ENCODE assay signal across 8 cellular contexts in genomic region chr2:180979086-180979934, GRCh38. TPM values are rescaled to one million over a fixed set of nuclear protein-coding genes. Genes with fewer than 3 reads are reported as not detected.
DNase-seq lines count a peak whose midpoint lies in the region; ATAC-seq and TF ChIP-seq lines count a peak whose summit lies in the region.

No MANE protein-coding gene starts in this region.

- intact Hi-C loops in dendritic cell treated with granulocyte-macrophage colony-stimulating factor and Interleukin-4, amounts not matched to agents 40 ng/mL and 50 ng/mL, for 4 days (cut with micrococcal nuclease), result no loop called here

- TF ChIP-seq POLR2A in Peyer's patch (IDR thresholded peaks at IDR 0.05), result no peak

- peak overlapping the region; percentile 59 for H3K9ac ChIP-seq in ES-I3 (ENCODE audit: low read depth, low read length)

- peaks cover 24% of the 10 kb centered on the region for H3K4me1 Mint-ChIP-seq in dendritic cell treated with granulocyte-macrophage colony-stimulating factor and Interleukin-4, amounts not matched to agents 40 ng/mL and 50 ng/mL, for 4 days (ENCODE audit: low read depth)

- DNase-seq in Peyer's patch (no peak), myocyte (ENCODE audit: low read depth) (peak; percentile 59), NCI-H1105 (lab: John Stamatoyannopoulos, UW) (no peak), left lobe of liver (ENCODE audit: low spot score) (no peak)

- H3K27ac ChIP-seq in Peyer's patch, result peak overlapping the region; percentile 77 to 91 (median 87)

- peaks cover 6% of the 10 kb centered on the region for H3K27me3 Mint-ChIP-seq in dendritic cell treated with granulocyte-macrophage colony-stimulating factor and Interleukin-4, amounts not matched to agents 40 ng/mL and 50 ng/mL, for 4 days

- peak overlapping the region; percentile 66 to 82 (median 76) for H3K4me3 ChIP-seq in Peyer's patch

- H3K36me3 ChIP-seq in ES-I3 (ENCODE audit: insufficient read depth, low read length) (no peaks in the 10 kb centered on the region), Peyer's patch (no peaks in the 10 kb centered on the region)

- H3K9me3 Mint-ChIP-seq in dendritic cell treated with granulocyte-macrophage colony-stimulating factor and Interleukin-4, amounts not matched to agents 40 ng/mL and 50 ng/mL, for 4 days, result no peaks in the 10 kb centered on the region

- H3K4me1 ChIP-seq in ES-I3 (ENCODE audit: insufficient read depth, low read length) (peaks cover 27% of the 10 kb centered on the region), Peyer's patch (peaks cover 0 to 29% (median 2%) of the 10 kb centered on the region in 4 donors)

- no peaks in the 10 kb centered on the region for H3K27me3 ChIP-seq in Peyer's patch

- peak overlapping the region; percentile 77 for H3K4me3 Mint-ChIP-seq in dendritic cell treated with granulocyte-macrophage colony-stimulating factor and Interleukin-4, amounts not matched to agents 40 ng/mL and 50 ng/mL, for 4 days

- H3K27ac Mint-ChIP-seq in dendritic cell treated with granulocyte-macrophage colony-stimulating factor and Interleukin-4, amounts not matched to agents 40 ng/mL and 50 ng/mL, for 4 days, result peak overlapping the region; percentile 95

- no peak for ATAC-seq in left lobe of liver
- no peak for ATAC-seq in HG03175 (IDR thresholded peaks at IDR 0.05; ENCODE audit: unreplicated experiment)
- no peak for ATAC-seq in HG03520 (IDR thresholded peaks at IDR 0.05; ENCODE audit: unreplicated experiment)

- H3K36me3 Mint-ChIP-seq in dendritic cell treated with granulocyte-macrophage colony-stimulating factor and Interleukin-4, amounts not matched to agents 40 ng/mL and 50 ng/mL, for 4 days (ENCODE audit: low read depth), result peaks cover 14% of the 10 kb centered on the region

- TF ChIP-seq CTCF in Peyer's patch (IDR thresholded peaks at IDR 0.05), result no peak

- H3K9me3 ChIP-seq in ES-I3 (ENCODE audit: control insufficient read depth, insufficient read depth, low read length) (no peaks in the 10 kb centered on the region), Peyer's patch (no peaks in the 10 kb centered on the region)

RNA-seq across cellular contexts. Expression of gene UBE2E3, which starts 1.1 kb away (rescaled TPM):
- total RNA-seq in Peyer's patch (10 to 100 TPM; 52.3 to 96.6 (median 72.8) TPM), myocyte (215 and 235 TPM in 2 replicates), left lobe of liver (23.4 TPM)
- 133 TPM for polyA plus RNA-seq in myocyte (2012)
